1 cellular context compared by ENCODE assay signal in genomic region chr1:86913896-86914634, GRCh38.
TF ChIP-seq lines count a peak whose summit lies in the region.

Gene SELENOF, minus strand, starts transcription at chr1:86914126. Its CDS starts 15 bp downstream, at chr1:86914111.

TF ChIP-seq in HepG2, 621 proteins besides CTCF, POLR2A, EP300 and RAD21 (continued from another document and continues in another):
- TF ChIP-seq, protein P1, sequence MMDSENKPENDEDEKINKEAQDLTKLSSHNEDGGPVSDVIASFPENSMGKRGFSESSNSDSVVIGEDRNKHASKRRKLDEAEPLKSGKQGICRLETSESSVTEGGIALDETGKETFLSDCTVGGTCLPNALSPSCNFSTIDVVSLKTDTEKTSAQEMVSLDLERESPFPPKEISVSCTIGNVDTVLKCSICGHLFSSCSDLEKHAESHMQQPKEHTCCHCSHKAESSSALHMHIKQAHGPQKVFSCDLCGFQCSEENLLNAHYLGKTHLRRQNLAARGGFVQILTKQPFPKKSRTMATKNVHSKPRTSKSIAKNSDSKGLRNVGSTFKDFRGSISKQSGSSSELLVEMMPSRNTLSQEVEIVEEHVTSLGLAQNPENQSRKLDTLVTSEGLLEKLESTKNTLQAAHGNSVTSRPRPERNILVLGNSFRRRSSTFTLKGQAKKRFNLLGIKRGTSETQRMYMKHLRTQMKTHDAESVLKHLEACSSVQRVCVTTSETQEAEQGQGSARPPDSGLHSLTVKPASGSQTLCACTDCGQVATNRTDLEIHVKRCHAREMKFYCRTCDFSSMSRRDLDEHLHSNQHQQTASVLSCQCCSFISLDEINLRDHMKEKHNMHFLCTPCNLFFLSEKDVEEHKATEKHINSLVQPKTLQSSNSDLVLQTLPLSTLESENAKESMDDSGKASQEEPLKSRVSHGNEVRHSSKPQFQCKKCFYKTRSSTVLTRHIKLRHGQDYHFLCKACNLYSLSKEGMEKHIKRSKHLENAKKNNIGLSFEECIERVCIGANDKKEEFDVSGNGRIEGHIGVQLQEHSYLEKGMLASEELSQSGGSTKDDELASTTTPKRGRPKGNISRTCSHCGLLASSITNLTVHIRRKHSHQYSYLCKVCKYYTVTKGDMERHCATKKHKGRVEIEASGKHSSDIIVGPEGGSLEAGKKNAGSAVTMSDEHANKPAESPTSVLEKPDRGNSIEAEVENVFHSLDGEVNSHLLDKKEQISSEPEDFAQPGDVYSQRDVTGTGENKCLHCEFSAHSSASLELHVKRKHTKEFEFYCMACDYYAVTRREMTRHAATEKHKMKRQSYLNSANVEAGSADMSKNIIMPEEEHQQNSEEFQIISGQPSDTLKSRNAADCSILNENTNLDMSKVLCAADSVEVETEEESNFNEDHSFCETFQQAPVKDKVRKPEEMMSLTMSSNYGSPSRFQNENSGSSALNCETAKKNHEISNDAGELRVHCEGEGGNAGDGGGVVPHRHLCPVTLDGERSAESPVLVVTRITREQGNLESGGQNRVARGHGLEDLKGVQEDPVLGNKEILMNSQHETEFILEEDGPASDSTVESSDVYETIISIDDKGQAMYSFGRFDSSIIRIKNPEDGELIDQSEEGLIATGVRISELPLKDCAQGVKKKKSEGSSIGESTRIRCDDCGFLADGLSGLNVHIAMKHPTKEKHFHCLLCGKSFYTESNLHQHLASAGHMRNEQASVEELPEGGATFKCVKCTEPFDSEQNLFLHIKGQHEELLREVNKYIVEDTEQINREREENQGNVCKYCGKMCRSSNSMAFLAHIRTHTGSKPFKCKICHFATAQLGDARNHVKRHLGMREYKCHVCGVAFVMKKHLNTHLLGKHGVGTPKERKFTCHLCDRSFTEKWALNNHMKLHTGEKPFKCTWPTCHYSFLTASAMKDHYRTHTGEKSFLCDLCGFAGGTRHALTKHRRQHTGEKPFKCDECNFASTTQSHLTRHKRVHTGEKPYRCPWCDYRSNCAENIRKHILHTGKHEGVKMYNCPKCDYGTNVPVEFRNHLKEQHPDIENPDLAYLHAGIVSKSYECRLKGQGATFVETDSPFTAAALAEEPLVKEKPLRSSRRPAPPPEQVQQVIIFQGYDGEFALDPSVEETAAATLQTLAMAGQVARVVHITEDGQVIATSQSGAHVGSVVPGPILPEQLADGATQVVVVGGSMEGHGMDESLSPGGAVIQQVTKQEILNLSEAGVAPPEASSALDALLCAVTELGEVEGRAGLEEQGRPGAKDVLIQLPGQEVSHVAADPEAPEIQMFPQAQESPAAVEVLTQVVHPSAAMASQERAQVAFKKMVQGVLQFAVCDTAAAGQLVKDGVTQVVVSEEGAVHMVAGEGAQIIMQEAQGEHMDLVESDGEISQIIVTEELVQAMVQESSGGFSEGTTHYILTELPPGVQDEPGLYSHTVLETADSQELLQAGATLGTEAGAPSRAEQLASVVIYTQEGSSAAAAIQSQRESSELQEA (CRISPR knock-in tag; IDR thresholded peaks at IDR 0.05; ENCODE audit: not compliant biosample characterization), result peak; percentile 56
- TF ChIP-seq ZNF331 (CRISPR knock-in tag; IDR thresholded peaks at IDR 0.05) (0 out of 2 replicates have a peak, but pooled peaks have one; percentile 26), ATAD3A (CRISPR knock-in tag; IDR thresholded peaks at IDR 0.05) (no peak), ZBTB4 (CRISPR knock-in tag; IDR thresholded peaks at IDR 0.05; ENCODE audit: borderline replicate concordance) (no peak), GABPA (IDR thresholded peaks at IDR 0.05; ENCODE audit: low read depth, low read length) (no peak), GABPA (CRISPR knock-in tag; IDR thresholded peaks at IDR 0.05; ENCODE audit: low read depth) (peak; percentile 31), ZFP62 (CRISPR knock-in tag; IDR thresholded peaks at IDR 0.05) (no peak), NFE2 (CRISPR knock-in tag; IDR thresholded peaks at IDR 0.05) (no peak), NKX3-1 (CRISPR knock-in tag; IDR thresholded peaks at IDR 0.05) (no peak), ISX (CRISPR knock-in tag; conservative IDR thresholded peaks at IDR 0.05) (no peak), ZNF557 (CRISPR knock-in tag; IDR thresholded peaks at IDR 0.05) (no peak), DMTF1 (CRISPR knock-in tag; IDR thresholded peaks at IDR 0.05) (no peak), TBP (CRISPR knock-in tag; IDR thresholded peaks at IDR 0.05) (no peak), ATF4 (CRISPR knock-in tag; IDR thresholded peaks at IDR 0.05) (no peak), KLF9 (CRISPR knock-in tag; IDR thresholded peaks at IDR 0.05; ENCODE audit: low read depth) (no peak), BRCA1 (CRISPR knock-in tag; IDR thresholded peaks at IDR 0.05) (0 out of 2 replicates have a peak, but pooled peaks have one; percentile 15), ZBTB7A (CRISPR knock-in tag; IDR thresholded peaks at IDR 0.05) (no peak), GATAD2A (CRISPR knock-in tag; IDR thresholded peaks at IDR 0.05) (no peak; the same call in 1 of the 2 replicates), NCOR1 (IDR thresholded peaks at IDR 0.05; ENCODE audit: borderline replicate concordance, low read length) (no peak; the same call in 1 of the 2 replicates), ELK4 (CRISPR knock-in tag; IDR thresholded peaks at IDR 0.05; ENCODE audit: borderline replicate concordance) (no peak), ZFX (CRISPR knock-in tag; IDR thresholded peaks at IDR 0.05; ENCODE audit: low read depth) (peak; percentile 61; the same call in 1 of the 2 replicates), ZNF335 (CRISPR knock-in tag; IDR thresholded peaks at IDR 0.05) (peak; percentile 99), ZMAT5 (CRISPR knock-in tag; IDR thresholded peaks at IDR 0.05; ENCODE audit: borderline replicate concordance, low read depth) (no peak), STAG1 (CRISPR knock-in tag; IDR thresholded peaks at IDR 0.05) (no peak), ZNF570 (CRISPR knock-in tag; IDR thresholded peaks at IDR 0.05; ENCODE audit: borderline replicate concordance) (no peak), ZNF362 (CRISPR knock-in tag; IDR thresholded peaks at IDR 0.05; ENCODE audit: borderline replicate concordance) (no peak), NCOA5 (CRISPR knock-in tag; IDR thresholded peaks at IDR 0.05) (no peak), CBX1 (IDR thresholded peaks at IDR 0.05; ENCODE audit: low read depth) (no peak), RARG (CRISPR knock-in tag; IDR thresholded peaks at IDR 0.05; ENCODE audit: low read depth) (no peak), TGIF2 (CRISPR knock-in tag; IDR thresholded peaks at IDR 0.05) (no peak), KDM5B (CRISPR knock-in tag; IDR thresholded peaks at IDR 0.05; ENCODE audit: borderline replicate concordance) (peak; percentile 34; the same call in 1 of the 2 replicates), CENPT (CRISPR knock-in tag; IDR thresholded peaks at IDR 0.05; ENCODE audit: low read depth) (no peak), ZNF577 (CRISPR knock-in tag; IDR thresholded peaks at IDR 0.05; ENCODE audit: borderline replicate concordance, low read depth) (no peak), KLF11 (CRISPR knock-in tag; IDR thresholded peaks at IDR 0.05) (no peak), IKZF4 (CRISPR knock-in tag; IDR thresholded peaks at IDR 0.05; ENCODE audit: borderline replicate concordance, low read depth, not compliant biosample characterization) (no peak), SP2 (CRISPR knock-in tag; IDR thresholded peaks at IDR 0.05) (peak; percentile 83), ZNF775 (CRISPR knock-in tag; IDR thresholded peaks at IDR 0.05; ENCODE audit: borderline replicate concordance) (no peak), PRMT3 (CRISPR knock-in tag; IDR thresholded peaks at IDR 0.05; ENCODE audit: borderline replicate concordance, low read depth) (no peak), ZNF451 (CRISPR knock-in tag; IDR thresholded peaks at IDR 0.05) (no peak)
- TF ChIP-seq, protein P2, sequence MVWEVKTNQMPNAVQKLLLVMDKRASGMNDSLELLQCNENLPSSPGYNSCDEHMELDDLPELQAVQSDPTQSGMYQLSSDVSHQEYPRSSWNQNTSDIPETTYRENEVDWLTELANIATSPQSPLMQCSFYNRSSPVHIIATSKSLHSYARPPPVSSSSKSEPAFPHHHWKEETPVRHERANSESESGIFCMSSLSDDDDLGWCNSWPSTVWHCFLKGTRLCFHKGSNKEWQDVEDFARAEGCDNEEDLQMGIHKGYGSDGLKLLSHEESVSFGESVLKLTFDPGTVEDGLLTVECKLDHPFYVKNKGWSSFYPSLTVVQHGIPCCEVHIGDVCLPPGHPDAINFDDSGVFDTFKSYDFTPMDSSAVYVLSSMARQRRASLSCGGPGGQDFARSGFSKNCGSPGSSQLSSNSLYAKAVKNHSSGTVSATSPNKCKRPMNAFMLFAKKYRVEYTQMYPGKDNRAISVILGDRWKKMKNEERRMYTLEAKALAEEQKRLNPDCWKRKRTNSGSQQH (CRISPR knock-in tag; IDR thresholded peaks at IDR 0.05; ENCODE audit: low read depth), result 0 out of 2 replicates have a peak, but pooled peaks have one; percentile 5
- TF ChIP-seq, protein P3, sequence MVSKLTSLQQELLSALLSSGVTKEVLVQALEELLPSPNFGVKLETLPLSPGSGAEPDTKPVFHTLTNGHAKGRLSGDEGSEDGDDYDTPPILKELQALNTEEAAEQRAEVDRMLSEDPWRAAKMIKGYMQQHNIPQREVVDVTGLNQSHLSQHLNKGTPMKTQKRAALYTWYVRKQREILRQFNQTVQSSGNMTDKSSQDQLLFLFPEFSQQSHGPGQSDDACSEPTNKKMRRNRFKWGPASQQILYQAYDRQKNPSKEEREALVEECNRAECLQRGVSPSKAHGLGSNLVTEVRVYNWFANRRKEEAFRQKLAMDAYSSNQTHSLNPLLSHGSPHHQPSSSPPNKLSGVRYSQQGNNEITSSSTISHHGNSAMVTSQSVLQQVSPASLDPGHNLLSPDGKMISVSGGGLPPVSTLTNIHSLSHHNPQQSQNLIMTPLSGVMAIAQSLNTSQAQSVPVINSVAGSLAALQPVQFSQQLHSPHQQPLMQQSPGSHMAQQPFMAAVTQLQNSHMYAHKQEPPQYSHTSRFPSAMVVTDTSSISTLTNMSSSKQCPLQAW (CRISPR knock-in tag; IDR thresholded peaks at IDR 0.05), result no peak
- TF ChIP-seq, protein P4, sequence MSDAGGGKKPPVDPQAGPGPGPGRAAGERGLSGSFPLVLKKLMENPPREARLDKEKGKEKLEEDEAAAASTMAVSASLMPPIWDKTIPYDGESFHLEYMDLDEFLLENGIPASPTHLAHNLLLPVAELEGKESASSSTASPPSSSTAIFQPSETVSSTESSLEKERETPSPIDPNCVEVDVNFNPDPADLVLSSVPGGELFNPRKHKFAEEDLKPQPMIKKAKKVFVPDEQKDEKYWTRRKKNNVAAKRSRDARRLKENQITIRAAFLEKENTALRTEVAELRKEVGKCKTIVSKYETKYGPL (CRISPR knock-in tag; IDR thresholded peaks at IDR 0.05), result no peak
